In the genomic region with DNA sequence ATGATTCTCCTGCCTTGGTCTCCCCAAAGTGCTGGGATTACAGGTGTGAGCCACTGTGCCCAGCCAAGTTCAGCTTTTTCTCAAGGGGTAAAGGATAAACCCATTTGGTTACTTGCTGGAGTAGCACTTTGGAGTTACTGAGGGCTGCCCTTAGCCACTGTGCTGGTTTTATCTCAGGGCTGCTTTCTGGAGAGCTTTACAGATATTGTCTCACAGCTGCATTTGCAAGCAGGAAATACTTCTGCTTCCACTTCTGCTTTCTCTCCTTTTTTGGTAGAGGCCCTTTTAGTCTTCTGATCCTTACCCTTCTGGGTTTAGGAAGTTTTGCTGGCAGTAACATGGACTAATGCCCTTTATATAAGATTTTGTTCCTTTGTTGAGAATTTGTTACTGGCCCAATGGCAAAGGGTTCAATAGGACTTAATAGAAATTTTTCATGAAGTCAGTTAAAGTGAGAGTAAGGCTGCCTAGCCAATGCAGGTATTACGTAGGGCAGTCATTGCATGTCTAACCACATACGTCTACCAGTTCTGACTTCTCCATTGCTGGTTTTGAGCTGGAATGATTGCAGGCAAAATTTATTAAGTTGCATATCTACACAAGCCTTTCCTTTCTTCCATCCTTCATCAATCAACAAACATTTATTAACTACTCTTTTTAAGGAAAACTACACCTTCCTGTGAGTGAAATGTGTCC, we compare ENCODE assay signal across 9 cellular contexts. TPM values are rescaled to one million over a fixed set of nuclear protein-coding genes. Genes with fewer than 3 reads are reported as not detected.
DNase-seq lines count a peak whose midpoint lies in the region; ATAC-seq and TF ChIP-seq lines count a peak whose summit lies in the region.
"Had no signal": no experiment of that assay in that cellular context is flagged by ENCODE, and none has a peak within 500 bp of the region (broad histone marks: within the 10 kb centered on the region; RNA-seq: fewer than 3 reads in every experiment).

No MANE protein-coding gene starts in this region.

- H3K36me3 Mint-ChIP-seq in activated CD8-positive, alpha-beta T cell treated with anti-CD3 and anti-CD28 coated beads for 36 hours (ENCODE audit: low read depth) = peaks cover 80% of the 10 kb centered on the region

- H3K27me3 ChIP-seq in right cardiac atrium (ENCODE audit: control insufficient read depth, insufficient read depth) = no peaks in the 10 kb centered on the region
- no peaks in the 10 kb centered on the region for H3K27me3 ChIP-seq in thymus (ENCODE audit: control insufficient read depth, insufficient read depth)

- H3K4me1 Mint-ChIP-seq in activated CD8-positive, alpha-beta T cell treated with anti-CD3 and anti-CD28 coated beads for 36 hours (ENCODE audit: low read depth) = peaks cover 67% of the 10 kb centered on the region

- H3K27ac Mint-ChIP-seq in activated CD8-positive, alpha-beta T cell treated with anti-CD3 and anti-CD28 coated beads for 36 hours = peak overlapping the region; percentile 80

- H3K9me3 Mint-ChIP-seq in activated CD8-positive, alpha-beta T cell treated with anti-CD3 and anti-CD28 coated beads for 36 hours = no peaks in the 10 kb centered on the region

- H3K27ac ChIP-seq in right cardiac atrium (ENCODE audit: low read length) (no peak overlapping the region), thymus (ENCODE audit: low read depth) (peak overlapping the region; percentile 62)

- no peaks in the 10 kb centered on the region for H3K27me3 Mint-ChIP-seq in activated CD8-positive, alpha-beta T cell treated with anti-CD3 and anti-CD28 coated beads for 36 hours

- peak; percentile 49 for ATAC-seq in Right ventricle myocardium inferior
- no peak for ATAC-seq in right cardiac atrium
- ATAC-seq in HG03159 (IDR thresholded peaks at IDR 0.05; ENCODE audit: unreplicated experiment) = peak; percentile 86
- ATAC-seq in activated CD8-positive, alpha-beta T cell treated with anti-CD3 and anti-CD28 coated beads for 36 hours = no peak

- H3K4me3 Mint-ChIP-seq in activated CD8-positive, alpha-beta T cell treated with anti-CD3 and anti-CD28 coated beads for 36 hours = no peak overlapping the region

- H3K4me3 ChIP-seq in right cardiac atrium (ENCODE audit: low read length) (no peak overlapping the region), thymus (ENCODE audit: low read length) (no peak overlapping the region)

- intact Hi-C loops in Right ventricle myocardium inferior (cut with DNase I) (no loop called here), right cardiac atrium (cut with DNase I) (no loop called here)
- intact Hi-C loops in activated CD8-positive, alpha-beta T cell treated with anti-CD3 and anti-CD28 coated beads for 36 hours (cut with micrococcal nuclease) = no loop called here

- POLR2A ChIA-PET in activated CD8-positive, alpha-beta T cell treated with anti-CD3 and anti-CD28 coated beads for 36 hours (lab: Charles Lee) = interaction anchor here (1.0 to 6.3 kb wide), 2 partner anchors 11 to 317 kb away, joined by 3 to 48 read pairs; no protein-coding TSS in a partner anchor

- CTCF ChIA-PET in activated CD8-positive, alpha-beta T cell treated with anti-CD3 and anti-CD28 coated beads for 36 hours (lab: Charles Lee) = interaction anchor here (1.0 to 2.6 kb wide), 3 partner anchors 13 to 273 kb away, joined by 6 to 23 read pairs (median 6); no protein-coding TSS in a partner anchor

- WGBS in right cardiac atrium = 81% methylated on average over 2 of the region's 2 CpGs
- WGBS in thymus = 78% methylated on average over 2 of the region's 2 CpGs

- TF ChIP-seq CTCF in activated CD8-positive, alpha-beta T cell treated with anti-CD3 and anti-CD28 coated beads for 36 hours (IDR thresholded peaks at IDR 0.05) = no peak

- H3K36me3 ChIP-seq in thymus (ENCODE audit: control insufficient read depth, insufficient read depth) = peaks cover 67% of the 10 kb centered on the region

- H3K9me3 ChIP-seq in right cardiac atrium (ENCODE audit: control insufficient read depth, low read length) (no peaks in the 10 kb centered on the region), thymus (ENCODE audit: control insufficient read depth) (no peaks in the 10 kb centered on the region)

- DNase-seq in Right ventricle myocardium inferior (ENCODE audit: missing footprints) = no peak
- no peak for DNase-seq in right cardiac atrium
- DNase-seq in activated CD8-positive, alpha-beta T cell treated with anti-CD3 and anti-CD28 coated beads for 36 hours = no peak
- no peak for DNase-seq in C1 segment of cervical spinal cord (lab: John Stamatoyannopoulos, UW)
- DNase-seq in ureter (ENCODE audit: low spot score) = no peak
- no peak for DNase-seq in HPDE6-E6E7 (ENCODE audit: extremely low spot score)
- DNase-seq: NCI-H2227 treated with DMSO at 0.1 percent for 48 hours had no signal

- H3K4me1 ChIP-seq in right cardiac atrium (ENCODE audit: control insufficient read depth, insufficient read depth, low read length) (peaks cover 4% of the 10 kb centered on the region), thymus (ENCODE audit: control insufficient read depth, insufficient read depth, low read length) (peaks cover 2% of the 10 kb centered on the region)

RNA-seq across cellular contexts. Expression of gene CAP1, which starts 24.4 kb away (rescaled TPM):
- total RNA-seq in Right ventricle myocardium inferior (88.8 TPM), right cardiac atrium (100 to 1,000 TPM in 2 of 4 donors, 10 to 100 TPM in 2; 72.8 to 118 (median 97.9) TPM), ureter (351 TPM)
- polyA plus RNA-seq in right cardiac atrium (43.8 TPM), thymus (202 TPM)
- total RNA-seq in activated CD8-positive, alpha-beta T cell treated with anti-CD3 and anti-CD28 coated beads for 36 hours = 100 to 1,000 TPM; 511 to 512 TPM

RNA-seq across cellular contexts. Expression of gene PPT1, which starts 32.1 kb away (rescaled TPM):
- total RNA-seq in Right ventricle myocardium inferior (44.1 TPM), right cardiac atrium (10 to 100 TPM; 37.6 to 59.0 (median 42.6) TPM), ureter (92.4 TPM)
- polyA plus RNA-seq in right cardiac atrium (39.5 TPM), thymus (97.3 TPM)
- 10 to 100 TPM; 60.6 to 69.1 TPM for total RNA-seq in activated CD8-positive, alpha-beta T cell treated with anti-CD3 and anti-CD28 coated beads for 36 hours

Comparison
In these comparisons a context has a peak if more than half of its experiments do, and no peak if none do; other contexts are left out.
1. ATAC-seq: peak in Right ventricle myocardium inferior (single experiment) and HG03159 (single experiment); none in right cardiac atrium (0 of 2) and activated CD8-positive, alpha-beta T cell treated with anti-CD3 and anti-CD28 coated beads for 36 hours (single experiment).